In genomic region chr4:16160457-16160856, GRCh38 we compare ENCODE assay signal across 1 cellular context.
TF ChIP-seq lines count a peak whose summit lies in the region.

No MANE protein-coding gene starts in this region.

TF ChIP-seq in K562, 482 proteins besides CTCF, POLR2A, EP300 and RAD21 (continued from another document):
- TF ChIP-seq DPF2 (IDR thresholded peaks at IDR 0.05), result 0 out of 2 replicates have a peak, but pooled peaks have one; percentile 37
- TF ChIP-seq MEIS2 (IDR thresholded peaks at IDR 0.05; ENCODE audit: partially characterized antibody), result peak; percentile 8
- no peak for TF ChIP-seq FOXA1 (IDR thresholded peaks at IDR 0.05; ENCODE audit: borderline replicate concordance)
